In the genomic region with DNA sequence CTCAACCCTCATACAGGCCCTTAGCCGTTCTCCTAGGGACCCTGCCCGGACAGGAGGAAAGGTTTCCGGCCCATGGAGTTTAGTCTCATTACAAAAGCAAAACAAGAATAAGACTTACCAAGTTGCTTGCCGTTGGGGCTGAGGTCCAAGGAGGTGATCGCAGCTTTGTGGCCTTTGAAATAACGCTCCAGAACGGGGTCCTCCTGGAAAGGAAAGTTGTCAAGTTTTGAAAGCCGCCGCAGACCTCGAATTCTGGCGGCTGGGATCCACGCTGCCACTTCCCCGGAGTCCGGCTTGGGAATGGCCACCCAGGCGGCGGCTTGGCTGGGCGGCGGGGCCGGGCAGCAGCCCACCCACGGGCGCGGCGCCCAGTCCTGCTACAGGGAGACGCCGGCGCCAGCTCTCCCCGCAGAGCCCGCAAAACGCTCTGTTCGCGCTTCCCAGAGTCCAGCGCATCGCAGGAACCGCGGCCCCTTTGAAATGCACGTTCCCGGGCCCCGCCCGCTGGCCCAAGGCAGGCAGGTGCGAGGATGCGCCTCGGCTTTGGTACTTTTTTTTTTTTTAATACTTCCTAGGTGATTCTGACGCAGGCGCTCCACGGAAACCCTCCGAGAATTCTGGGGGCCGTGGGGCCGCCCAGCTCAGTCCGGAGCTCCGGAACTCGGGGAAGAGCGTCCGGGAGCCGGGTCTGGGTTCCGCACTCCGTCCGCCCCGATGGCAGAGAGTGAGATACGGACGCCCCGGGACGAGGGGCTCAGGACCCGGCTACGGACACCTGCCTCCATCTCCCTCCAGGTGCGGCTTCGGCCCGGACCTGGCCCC, we compare ENCODE assay signal across 8 cellular contexts. TPM values are rescaled to one million over a fixed set of nuclear protein-coding genes. Genes with fewer than 3 reads are reported as not detected.
A peak's percentile ranks its signal among the peaks of the same experiment; 100 is the strongest.
DNase-seq lines count a peak whose midpoint lies in the region; ATAC-seq and TF ChIP-seq lines count a peak whose summit lies in the region.

No MANE protein-coding gene starts in this region.

- peak overlapping the region; percentile 38 for H3K9ac ChIP-seq in trophoblast cell (ENCODE audit: low read length)

- H3K4me3 ChIP-seq in AG10803 (ENCODE audit: low read length) (peak overlapping the region; percentile 88), trophoblast cell (ENCODE audit: low read depth, low read length) (peak overlapping the region; percentile 86), vagina (peak overlapping the region; percentile 78 to 99)

- TF ChIP-seq CTCF in AG10803 (conservative IDR thresholded peaks at IDR 0.05; ENCODE audit: low read length) (no peak), vagina (IDR thresholded peaks at IDR 0.05) (no peak)

- peak overlapping the region; percentile 63 for H4K12ac ChIP-seq in trophoblast cell (ENCODE audit: low read depth, low read length)

- DNase-seq in AG10803 (ENCODE audit: low read depth), result peak; percentile 15
- DNase-seq in OCI-M1 (lab: John Stamatoyannopoulos, UW), result peak; percentile 67
- DNase-seq in activated naive CD4-positive, alpha-beta T cell treated with anti-CD3 and anti-CD28 coated beads, Interleukin-2, amount 50 U/mL, for 16 hours, result peak; percentile 50
- peak; percentile 77 for DNase-seq in Right ventricle myocardium inferior (ENCODE audit: missing footprints)
- peak; percentile 9 to 58 for DNase-seq in trophoblast cell
- DNase-seq in vagina (ENCODE audit: extremely low spot score in 2 of 2), result no peak

- H3K18ac ChIP-seq in trophoblast cell (ENCODE audit: low read length), result peak overlapping the region; percentile 33

- no peak overlapping the region for H3K4ac ChIP-seq in trophoblast cell (ENCODE audit: low read depth, low read length)

- H3K4me1 ChIP-seq in trophoblast cell (ENCODE audit: control insufficient read depth in 1 of 2, insufficient read depth in 2 of 2, low read length in 2 of 2) (peaks cover 0 to 3% of the 10 kb centered on the region in 2 experiments), vagina (peaks cover 54% of the 10 kb centered on the region)

- ATAC-seq in GM18907 (IDR thresholded peaks at IDR 0.05; ENCODE audit: unreplicated experiment), result peak; percentile 36
- peak; percentile 22 for ATAC-seq in HG03108 (IDR thresholded peaks at IDR 0.05; ENCODE audit: unreplicated experiment)
- ATAC-seq in Right ventricle myocardium inferior, result peak; percentile 33

- no peak overlapping the region for H2BK12ac ChIP-seq in trophoblast cell (ENCODE audit: low read length)

- H4K8ac ChIP-seq in trophoblast cell (ENCODE audit: low read depth, low read length), result peak overlapping the region; percentile 87

- peak overlapping the region; percentile 86 for H2AFZ ChIP-seq in trophoblast cell (ENCODE audit: insufficient read depth, low read length, poor library complexity)

- peak overlapping the region; percentile 29 for H4K91ac ChIP-seq in trophoblast cell (ENCODE audit: low read depth, low read length)

- H3K23ac ChIP-seq in trophoblast cell (ENCODE audit: low read length), result no peak overlapping the region

- no peak overlapping the region for H2AK5ac ChIP-seq in trophoblast cell (ENCODE audit: low read length)

- H3K79me1 ChIP-seq in trophoblast cell (ENCODE audit: low read length), result peaks cover 9% of the 10 kb centered on the region

- no peak overlapping the region for H2BK5ac ChIP-seq in trophoblast cell (ENCODE audit: low read depth, low read length, poor library complexity)

- H3K4me2 ChIP-seq in trophoblast cell (ENCODE audit: low read length), result peak overlapping the region; percentile 91

- H3K36me3 ChIP-seq in trophoblast cell (ENCODE audit: control insufficient read depth in 1 of 2, insufficient read depth in 2 of 2, low read length in 2 of 2) (peaks cover 2 to 5% of the 10 kb centered on the region in 2 experiments), vagina (peaks cover 0 to 5% of the 10 kb centered on the region in 2 donors)

- no peak for TF ChIP-seq POLR2A in vagina (IDR thresholded peaks at IDR 0.05)

- no CpG with 5 or more reads among the region's 67 CpGs for WGBS in trophoblast cell (ENCODE audit: extremely low coverage, insufficient coverage, insufficient read length)

- H3K79me2 ChIP-seq in trophoblast cell (ENCODE audit: control insufficient read depth, insufficient read depth, low read length, poor library complexity), result peaks cover 4% of the 10 kb centered on the region

- peak overlapping the region; percentile 18 for H2BK120ac ChIP-seq in trophoblast cell (ENCODE audit: insufficient read depth, low read length, poor library complexity)

- H3K14ac ChIP-seq in trophoblast cell (ENCODE audit: low read length), result peak overlapping the region; percentile 26

- intact Hi-C loops in Right ventricle myocardium inferior (cut with DNase I), result loop anchor here (2.0 to 10.0 kb wide), 2 partner anchors 54 to 170 kb away; partner anchors contain the start of gene DUSP6
- intact Hi-C loops in vagina (cut with DNase I), result loop anchor here (10.0 kb wide), 1 partner anchor 50 kb away; no protein-coding TSS in a partner anchor

- no peaks in the 10 kb centered on the region for H3K27me3 ChIP-seq in trophoblast cell (ENCODE audit: insufficient read depth, low read length)
- no peaks in the 10 kb centered on the region for H3K27me3 ChIP-seq in vagina

- H3K27ac ChIP-seq in trophoblast cell (ENCODE audit: low read depth, low read length) (peak overlapping the region; percentile 73), vagina (peak overlapping the region; percentile 94)

- no peaks in the 10 kb centered on the region for H3K9me3 ChIP-seq in trophoblast cell (ENCODE audit: insufficient read depth, low read depth, low read length)
- no peaks in the 10 kb centered on the region for H3K9me3 ChIP-seq in vagina

RNA-seq across cellular contexts. Expression of gene GALNT4, which starts 0.6 kb away (rescaled TPM):
- total RNA-seq in Right ventricle myocardium inferior (2.3 TPM), vagina (0.49 TPM)
- 1.8 and 1.9 TPM in 2 replicates for polyA plus RNA-seq in trophoblast cell (2013)

RNA-seq across cellular contexts. Expression of gene POC1B, which starts 0.6 kb away (rescaled TPM):
- 6.7 TPM for total RNA-seq in Right ventricle myocardium inferior
- polyA plus RNA-seq in trophoblast cell (2013), result 9.0 and 9.1 TPM in 2 replicates
- total RNA-seq in vagina, result 18.9 TPM

Comparison
In these comparisons a context has a peak if more than half of its experiments do, and no peak if none do; other contexts are left out.
1. DNase-seq: peak in AG10803 (single experiment), OCI-M1 (single experiment), activated naive CD4-positive, alpha-beta T cell treated with anti-CD3 and anti-CD28 coated beads, Interleukin-2, amount 50 U/mL, for 16 hours (single experiment), Right ventricle myocardium inferior (single experiment) and trophoblast cell (2 of 2); none in vagina (0 of 2).
2. Peak in every context shown above with its lines, with median percentiles within 50 percentile points of each other: H3K4me3 ChIP-seq and ATAC-seq.